Comparison of ENCODE assay signal across 7 cellular contexts in genomic region chr12:109461049-109461845, GRCh38. TPM values are rescaled to one million over a fixed set of nuclear protein-coding genes. Genes with fewer than 3 reads are reported as not detected.
DNase-seq lines count a peak whose midpoint lies in the region; ATAC-seq and TF ChIP-seq lines count a peak whose summit lies in the region.

No MANE protein-coding gene starts in this region.

- 56 to 80% methylated on average over 1 to 6 of the region's 8 CpGs for WGBS in gastroesophageal sphincter (ENCODE audit: low coverage in 1 of 2), 2 donors
- 55 to 69% (median 64%) methylated on average over 8 of the region's 8 CpGs for WGBS in psoas muscle, 3 donors

- no peak for TF ChIP-seq EP300 in gastroesophageal sphincter (IDR thresholded peaks at IDR 0.05)

- peaks cover 33 to 93% (median 82%) of the 10 kb centered on the region in 3 donors for H3K4me1 ChIP-seq in gastroesophageal sphincter
- peaks cover 54% of the 10 kb centered on the region for H3K4me1 ChIP-seq in psoas muscle

- H3K27me3 ChIP-seq in gastroesophageal sphincter = no peaks in the 10 kb centered on the region
- no peaks in the 10 kb centered on the region for H3K27me3 ChIP-seq in psoas muscle (ENCODE audit: insufficient read depth in 3 of 3, low read length in 2 of 3)

- no peak overlapping the region for H3K4me3 ChIP-seq in gastroesophageal sphincter
- H3K4me3 ChIP-seq in psoas muscle = peak overlapping the region; percentile 9

- peaks cover 0 to 36% of the 10 kb centered on the region in 2 donors for H3K36me3 ChIP-seq in gastroesophageal sphincter
- H3K36me3 ChIP-seq in psoas muscle (ENCODE audit: insufficient read depth in 1 of 2, low read depth in 1 of 2) = peaks cover 2 to 52% of the 10 kb centered on the region in 2 donors

- peak; percentile 49 for DNase-seq in HK-2 (ENCODE audit: unreplicated experiment)
- peak; percentile 52 for DNase-seq in SKM-1 treated with dmso at 0.1 percent for 144 hours (lab: John Stamatoyannopoulos, UW; ENCODE audit: unreplicated experiment)
- DNase-seq in psoas muscle = no peak
- DNase-seq in stimulated activated CD4-positive, alpha-beta T cell treated with anti-CD3 and anti-CD28 coated beads, Interleukin-4, amount 100 ng/mL, for 24 hours = no peak
- DNase-seq in NCI-H2171 treated with DMSO at 0.1 percent for 48 hours (lab: John Stamatoyannopoulos, UW) = no peak

- TF ChIP-seq POLR2A in gastroesophageal sphincter (IDR thresholded peaks at IDR 0.05) = no peak

- intact Hi-C loops in psoas muscle (cut with DNase I) = no loop called here

- TF ChIP-seq CTCF in gastroesophageal sphincter (IDR thresholded peaks at IDR 0.05) (no peak), psoas muscle (IDR thresholded peaks at IDR 0.05) (no peak)

- peak overlapping the region; percentile 90 to 100 (median 96) for H3K27ac ChIP-seq in gastroesophageal sphincter
- peak overlapping the region; percentile 89 for H3K27ac ChIP-seq in psoas muscle

- ATAC-seq in gastroesophageal sphincter (no peak), psoas muscle (peak in 1 of 4 donors; percentile 25), HG03135 (IDR thresholded peaks at IDR 0.05; ENCODE audit: unreplicated experiment) (no peak)

- no peaks in the 10 kb centered on the region for H3K9me3 ChIP-seq in gastroesophageal sphincter
- no peaks in the 10 kb centered on the region for H3K9me3 ChIP-seq in psoas muscle

RNA-seq across cellular contexts. Expression of gene KCTD10, which starts 15.9 kb away (rescaled TPM):
- 100 to 1,000 TPM in 1 of 4 donors, 10 to 100 TPM in 3; 76.8 to 104 (median 94.5) TPM for total RNA-seq in gastroesophageal sphincter
- 10 to 100 TPM; 13.0 to 21.8 (median 17.9) TPM for total RNA-seq in psoas muscle
- polyA plus RNA-seq in psoas muscle = 10 to 100 TPM in 2 of 3 donors, 1 to 10 TPM in 1; 7.4 to 16.0 (median 11.6) TPM

RNA-seq across cellular contexts. Expression of gene UBE3B, which starts 16.2 kb away (rescaled TPM):
- total RNA-seq in gastroesophageal sphincter (10 to 100 TPM; 45.2 to 63.6 (median 62.8) TPM), psoas muscle (10 to 100 TPM; 41.7 to 50.8 (median 46.3) TPM)
- 10 to 100 TPM; 13.5 to 45.0 (median 14.4) TPM for polyA plus RNA-seq in psoas muscle

Comparison
In these comparisons a context has a peak if more than half of its experiments do, and no peak if none do; other contexts are left out.
1. DNase-seq: peak in HK-2 (single experiment) and SKM-1 treated with dmso at 0.1 percent for 144 hours (single experiment); none in psoas muscle (0 of 2), stimulated activated CD4-positive, alpha-beta T cell treated with anti-CD3 and anti-CD28 coated beads, Interleukin-4, amount 100 ng/mL, for 24 hours (single experiment) and NCI-H2171 treated with DMSO at 0.1 percent for 48 hours (single experiment).